Comparison of ENCODE assay signal across 35 cellular contexts in the genomic region with DNA sequence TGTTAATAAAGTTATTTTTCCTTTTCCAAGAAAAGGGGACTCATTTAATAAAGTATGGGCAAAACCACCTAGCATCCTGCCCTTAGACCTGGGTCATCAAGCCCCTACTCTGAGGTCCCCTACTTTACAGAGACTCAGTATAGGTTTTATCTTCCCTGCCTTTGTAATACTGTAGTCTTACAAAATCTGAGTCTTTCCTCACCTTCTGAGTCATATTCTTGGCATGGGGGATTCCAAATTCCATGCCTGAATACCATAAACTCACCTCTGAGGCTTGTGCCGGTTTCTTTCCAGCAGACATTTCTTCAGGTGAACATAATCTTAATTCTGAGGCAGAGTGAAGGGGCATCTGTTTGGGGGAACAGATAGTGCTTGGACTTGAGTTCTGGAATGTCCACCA.
"Had no signal": no experiment of that assay in that cellular context is flagged by ENCODE, and none has a peak within 500 bp of the region (broad histone marks: within the 10 kb centered on the region; RNA-seq: fewer than 3 reads in every experiment).

No MANE protein-coding gene starts in this region.

- H3K27ac ChIP-seq: PC-9, SJCRH30, SK-N-MC, WERI-Rb-1 had no signal

- H3K9me3 ChIP-seq: MG63, SJCRH30 had no signal

- ATAC-seq: activated CD8-positive, alpha-beta T cell treated with anti-CD3 and anti-CD28 coated beads for 36 hours; activated T-cell treated with anti-CD3 and anti-CD28 coated beads, Interleukin-2, amount 50 U/mL, for 72 hours; activated T-helper 17 cell treated with anti-CD3 and anti-CD28 coated beads, Interleukin-2, amount 50 U/mL, for 72 hours had no signal

- H3K4me3 ChIP-seq: MG63, PC-9, SJCRH30, SK-N-MC had no signal

- H3K4me1 ChIP-seq: SJCRH30 had no signal

- H3K4me2 ChIP-seq: PC-9 had no signal

- H3K27me3 ChIP-seq: MG63, SJCRH30 had no signal

- H2AFZ ChIP-seq: PC-9 had no signal

- DNase-seq: activated CD4-positive, alpha-beta T cell treated with anti-CD3 and anti-CD28 coated beads for 1 hour; activated CD4-positive, alpha-beta T cell treated with anti-CD3 and anti-CD28 coated beads for 48 hours; activated CD4-positive, CD25-positive, alpha-beta regulatory T cell; activated CD8-positive, alpha-beta T cell treated with anti-CD3 and anti-CD28 coated beads for 36 hours; activated effector memory CD4-positive, alpha-beta T cell treated with anti-CD3 and anti-CD28 coated beads, Interleukin-2, amount 50 U/mL, for 16 hours; activated naive CD4-positive, alpha-beta T cell; activated naive CD4-positive, alpha-beta T cell treated with anti-CD3 and anti-CD28 coated beads, Interleukin-2, amount 50 U/mL, for 16 hours; activated naive CD8-positive, alpha-beta T cell treated with anti-CD3 and anti-CD28 coated beads for 36 hours; activated T-cell treated with anti-CD3 and anti-CD28 coated beads, Interleukin-2, amount 50 U/mL, for 1 hour; activated T-cell treated with anti-CD3 and anti-CD28 coated beads, Interleukin-2, amount 50 U/mL, for 72 hours; amniotic stem cell; aorta; caudate nucleus; cerebellar nuclear complex; Karpas-422; KBM-7; MG63; MV-4-11; NCI-H1092; NCI-H1436 treated with DMSO at 0.1 percent for 48 hours; NCI-H187; NCI-H2029 treated with DMSO at 0.1 percent for 48 hours; NCI-H2107; NCI-H2171; NCI-H2227 treated with DMSO at 0.1 percent for 48 hours; NCI-H526; NCI-H748 treated with DMSO at 0.1 percent for 48 hours; PC-9; SHP77; SJCRH30; T1000; WERI-Rb-1 had no signal

- H3K27ac Mint-ChIP-seq: activated CD8-positive, alpha-beta T cell treated with anti-CD3 and anti-CD28 coated beads for 36 hours; activated naive CD8-positive, alpha-beta T cell treated with anti-CD3 and anti-CD28 coated beads for 36 hours; activated T-cell treated with anti-CD3 and anti-CD28 coated beads, Interleukin-2, amount 50 U/mL, for 72 hours; activated T-helper 17 cell treated with anti-CD3 and anti-CD28 coated beads, Interleukin-2, amount 50 U/mL, for 72 hours had no signal

- H3K36me3 ChIP-seq: MG63, SJCRH30, WERI-Rb-1 had no signal

- H3K27me3 Mint-ChIP-seq: activated CD8-positive, alpha-beta T cell treated with anti-CD3 and anti-CD28 coated beads for 36 hours; activated naive CD8-positive, alpha-beta T cell treated with anti-CD3 and anti-CD28 coated beads for 36 hours; activated T-helper 17 cell treated with anti-CD3 and anti-CD28 coated beads, Interleukin-2, amount 50 U/mL, for 72 hours had no signal

- H3K9me3 Mint-ChIP-seq: activated T-helper 17 cell treated with anti-CD3 and anti-CD28 coated beads, Interleukin-2, amount 50 U/mL, for 72 hours had no signal

- H3K4me3 Mint-ChIP-seq: activated CD8-positive, alpha-beta T cell treated with anti-CD3 and anti-CD28 coated beads for 36 hours; activated naive CD8-positive, alpha-beta T cell treated with anti-CD3 and anti-CD28 coated beads for 36 hours; activated T-cell treated with anti-CD3 and anti-CD28 coated beads, Interleukin-2, amount 50 U/mL, for 72 hours; activated T-helper 17 cell treated with anti-CD3 and anti-CD28 coated beads, Interleukin-2, amount 50 U/mL, for 72 hours had no signal

- H3K36me3 Mint-ChIP-seq: activated naive CD8-positive, alpha-beta T cell treated with anti-CD3 and anti-CD28 coated beads for 36 hours had no signal

- H3K4me1 Mint-ChIP-seq: activated naive CD8-positive, alpha-beta T cell treated with anti-CD3 and anti-CD28 coated beads for 36 hours; activated T-helper 17 cell treated with anti-CD3 and anti-CD28 coated beads, Interleukin-2, amount 50 U/mL, for 72 hours had no signal

- FAIRE-seq: RCC 7860 had no signal
